ENCODE assay signal across 15 cellular contexts in genomic region chr16:50610331-50611262, GRCh38.
DNase-seq lines count a peak whose midpoint lies in the region; ATAC-seq and TF ChIP-seq lines count a peak whose summit lies in the region.
"Had no signal": no experiment of that assay in that cellular context is flagged by ENCODE, and none has a peak within 500 bp of the region (broad histone marks: within the 10 kb centered on the region; RNA-seq: fewer than 3 reads in every experiment).

No MANE protein-coding gene starts in this region.

- H3K27me3 ChIP-seq in heart left ventricle: no peaks in the 10 kb centered on the region
- no peaks in the 10 kb centered on the region for H3K27me3 ChIP-seq in muscle layer of colon (ENCODE audit: control insufficient read depth in 1 of 2, insufficient read depth in 2 of 2, low read length in 2 of 2)
- peaks cover 12 to 36% of the 10 kb centered on the region in 2 experiments for H3K27me3 ChIP-seq in mesenchymal stem cell (ENCODE audit: control insufficient read depth in 1 of 2, insufficient read depth in 1 of 2, low read length in 2 of 2)
- H3K27me3 ChIP-seq: thyroid gland had no signal

- no peak overlapping the region for H2BK120ac ChIP-seq in mesenchymal stem cell (ENCODE audit: low read depth, low read length)

- no peak overlapping the region for H3K14ac ChIP-seq in mesenchymal stem cell (ENCODE audit: low read length in 2 of 2)

- peak overlapping the region in 1 of 12 donors; percentile 89 for H3K27ac ChIP-seq in heart left ventricle
- H3K27ac ChIP-seq in muscle layer of colon (ENCODE audit: low read depth, low read length): peak overlapping the region; percentile 90
- H3K27ac ChIP-seq in urinary bladder (ENCODE audit: low read depth): peak overlapping the region; percentile 75
- H3K27ac ChIP-seq in mesenchymal stem cell (ENCODE audit: low read length, poor library complexity, severe bottlenecking): no peak overlapping the region
- H3K27ac ChIP-seq: thyroid gland had no signal

- H2AK5ac ChIP-seq in mesenchymal stem cell (ENCODE audit: low read length, severe bottlenecking): no peak overlapping the region

- TF ChIP-seq POLR2A in heart left ventricle (IDR thresholded peaks at IDR 0.05): no peak

- H3K18ac ChIP-seq in mesenchymal stem cell (ENCODE audit: low read depth in 1 of 2, low read length in 2 of 2): no peak overlapping the region

- H3K9ac ChIP-seq in muscle layer of colon (ENCODE audit: low read length): no peak overlapping the region
- no peak overlapping the region for H3K9ac ChIP-seq in mesenchymal stem cell (ENCODE audit: low read length)

- H4K91ac ChIP-seq in mesenchymal stem cell (ENCODE audit: low read length): no peak overlapping the region

- TF ChIP-seq CTCF in heart left ventricle (IDR thresholded peaks at IDR 0.05): no peak

- intact Hi-C loops in left ventricle myocardium superior (cut with micrococcal nuclease): no loop called here
- intact Hi-C loops in heart left ventricle (cut with DNase I): no loop called here

- no peak overlapping the region for H2BK15ac ChIP-seq in mesenchymal stem cell (ENCODE audit: low read depth, poor library complexity, severe bottlenecking)

- H3K23ac ChIP-seq in mesenchymal stem cell (ENCODE audit: low read length in 2 of 2): no peak overlapping the region

- no peak overlapping the region for H2BK5ac ChIP-seq in mesenchymal stem cell (ENCODE audit: low read depth, low read length, poor library complexity, severe bottlenecking)

- H3K4me1 ChIP-seq in heart left ventricle: peaks cover 0 to 50% (median 15%) of the 10 kb centered on the region in 12 donors
- peaks cover 96% of the 10 kb centered on the region for H3K4me1 ChIP-seq in muscle layer of colon (ENCODE audit: insufficient read depth, low read length)
- no peaks in the 10 kb centered on the region for H3K4me1 ChIP-seq in urinary bladder (ENCODE audit: insufficient read depth)
- H3K4me1 ChIP-seq in mesenchymal stem cell (ENCODE audit: control insufficient read depth, insufficient read depth, low read depth, low read length): peaks cover 3% of the 10 kb centered on the region
- H3K4me1 ChIP-seq: thyroid gland had no signal

- H2BK12ac ChIP-seq in mesenchymal stem cell (ENCODE audit: low read length in 2 of 2): no peak overlapping the region

- 69 to 75% (median 72%) methylated on average over 20 to 21 of the region's 21 CpGs for WGBS in heart left ventricle, 4 donors
- 37% methylated on average over 21 of the region's 21 CpGs for WGBS in urinary bladder
- WGBS in mesenchymal stem cell: 83% methylated on average over 21 of the region's 21 CpGs

- no peak overlapping the region for H3K4me2 ChIP-seq in mesenchymal stem cell (ENCODE audit: low read length, poor library complexity, severe bottlenecking)

- no peak overlapping the region for H3K4ac ChIP-seq in mesenchymal stem cell (ENCODE audit: low read depth in 1 of 2, low read length in 2 of 2)

- no peak overlapping the region for H2AFZ ChIP-seq in mesenchymal stem cell (ENCODE audit: low read depth, low read length)

- no peak overlapping the region for H3K4me3 ChIP-seq in heart left ventricle
- no peak overlapping the region for H3K4me3 ChIP-seq in muscle layer of colon (ENCODE audit: low read depth in 1 of 2, low read length in 2 of 2)
- no peak overlapping the region for H3K4me3 ChIP-seq in urinary bladder (ENCODE audit: low read depth, low read length)
- H3K4me3 ChIP-seq in mesenchymal stem cell (ENCODE audit: insufficient read depth in 1 of 2, low read depth in 1 of 2, low read length in 2 of 2): no peak overlapping the region
- H3K4me3 ChIP-seq: thyroid gland had no signal

- H3K79me1 ChIP-seq in mesenchymal stem cell (replicated peaks; ENCODE audit: low read length, poor library complexity, severe bottlenecking): no peaks in the 10 kb centered on the region

- H3K36me3 ChIP-seq in heart left ventricle (no peaks in the 10 kb centered on the region), muscle layer of colon (ENCODE audit: insufficient read depth, low read length) (no peaks in the 10 kb centered on the region), urinary bladder (ENCODE audit: insufficient read depth) (no peaks in the 10 kb centered on the region), mesenchymal stem cell (ENCODE audit: control insufficient read depth in 1 of 2, insufficient read depth in 2 of 2, low read depth in 1 of 2, low read length in 2 of 2) (no peaks in the 10 kb centered on the region)
- H3K36me3 ChIP-seq: thyroid gland had no signal

- no peak for DNase-seq in left ventricle myocardium superior
- DNase-seq in heart left ventricle: no peak
- DNase-seq in ecto neural progenitor cell (ENCODE audit: low spot score): peak; percentile 84
- no peak for DNase-seq in COLO668 (lab: John Stamatoyannopoulos, UW; ENCODE audit: unreplicated experiment)
- DNase-seq in inferior parietal cortex (ENCODE audit: extremely low spot score): no peak
- DNase-seq in mesenchymal stem cell: no peak
- DNase-seq: activated CD4-positive, alpha-beta T cell treated with anti-CD3 and anti-CD28 coated beads for 4 hours; DMS 273 treated with DMSO at 0.1 percent for 48 hours; effector memory CD8-positive, alpha-beta T cell; left colon; NCI-H1105; RPMI8226; thyroid gland had no signal

- H3K9me3 ChIP-seq in heart left ventricle (no peaks in the 10 kb centered on the region), muscle layer of colon (ENCODE audit: low read length) (no peaks in the 10 kb centered on the region), mesenchymal stem cell (ENCODE audit: control insufficient read depth, low read length) (no peaks in the 10 kb centered on the region)
- H3K9me3 ChIP-seq: thyroid gland had no signal

- ATAC-seq in left ventricle myocardium superior: peak; percentile 15
- ATAC-seq in heart left ventricle: no peak
- ATAC-seq: effector memory CD8-positive, alpha-beta T cell; left colon had no signal

- no peak overlapping the region for H4K8ac ChIP-seq in mesenchymal stem cell (ENCODE audit: low read length)
